In genomic region chr14:89029961-89030694, GRCh38 we compare ENCODE assay signal across 33 cellular contexts.
"Had no signal": no experiment of that assay in that cellular context is flagged by ENCODE, and none has a peak within 500 bp of the region (broad histone marks: within the 10 kb centered on the region; RNA-seq: fewer than 3 reads in every experiment).

No MANE protein-coding gene starts in this region.

- H3K4me3 ChIP-seq: colonic mucosa, heart right ventricle, mucosa of descending colon, pancreas, smooth muscle cell, suprapubic skin had no signal

- H3K4me1 Mint-ChIP-seq: endodermal cell, mesothelial cell of epicardium, neural crest cell had no signal

- H3K27ac ChIP-seq: colonic mucosa, epithelial cell of prostate, foreskin keratinocyte, heart right ventricle, neutrophil, pancreas, suprapubic skin had no signal

- H3K27ac Mint-ChIP-seq: dendritic cell treated with granulocyte-macrophage colony-stimulating factor and Interleukin-4, amounts not matched to agents 40 ng/mL and 50 ng/mL, for 4 days; endodermal cell; immature natural killer cell; mesothelial cell of epicardium; natural killer cell treated with Interleukin-12 subunit alpha and Interleukin-12 subunit beta and Interleukin-15 and Interleukin-18, amount 100 ng/mL, for 72 hours; stimulated activated naive CD8-positive, alpha-beta T cell treated with anti-CD3 and anti-CD28 coated beads, Interleukin-15, amount 100 ng/mL, for 72 hours had no signal

- H3K4me1 ChIP-seq: foreskin keratinocyte had no signal

- H3K4me2 ChIP-seq: smooth muscle cell had no signal

- DNase-seq: colonic mucosa; effector CD8-positive, alpha-beta T cell; endodermal cell; foreskin keratinocyte; glutamatergic neuron; heart right ventricle; hippocampal formation; immature natural killer cell; islet precursor cell; kidney glomerular epithelial cell; mesenchymal stem cell; mucosa of descending colon; naive B cell; pancreas; retina; stimulated activated CD4-positive, alpha-beta T cell treated with anti-CD3 and anti-CD28 coated beads, Interleukin-12 subunit alpha, Interleukin-12 subunit beta, amount 100 ng/mL, for 4 hours; stimulated activated CD4-positive, alpha-beta T cell treated with anti-CD3 and anti-CD28 coated beads, Interleukin-1b, Interleukin-23, amount 100 ng/mL, for 48 hours; stimulated activated CD4-positive, alpha-beta T cell treated with anti-CD3 and anti-CD28 coated beads, Interleukin-4, amount 100 ng/mL, for 1 hour; stimulated activated CD8-positive, alpha-beta memory T cell treated with anti-CD3 and anti-CD28 coated beads, Interleukin-4, amount 100 ng/mL, for 48 hours; stimulated activated naive CD4-positive, alpha-beta T cell; stimulated activated naive CD8-positive, alpha-beta T cell treated with anti-CD3 and anti-CD28 coated beads, Interleukin-15, amount 100 ng/mL, for 72 hours; trophoblast cell had no signal

- H3K9me3 Mint-ChIP-seq: dendritic cell treated with granulocyte-macrophage colony-stimulating factor and Interleukin-4, amounts not matched to agents 40 ng/mL and 50 ng/mL, for 4 days; immature natural killer cell; mesothelial cell of epicardium; natural killer cell treated with Interleukin-12 subunit alpha and Interleukin-12 subunit beta and Interleukin-15 and Interleukin-18, amount 100 ng/mL, for 72 hours; neural crest cell; stimulated activated naive CD8-positive, alpha-beta T cell treated with anti-CD3 and anti-CD28 coated beads, Interleukin-15, amount 100 ng/mL, for 72 hours had no signal

- H3K27me3 ChIP-seq: colonic mucosa, pancreas had no signal

- H3K4me3 Mint-ChIP-seq: dendritic cell treated with granulocyte-macrophage colony-stimulating factor and Interleukin-4, amounts not matched to agents 40 ng/mL and 50 ng/mL, for 4 days; endodermal cell; mesothelial cell of epicardium; naive B cell; natural killer cell treated with Interleukin-12 subunit alpha and Interleukin-12 subunit beta and Interleukin-15 and Interleukin-18, amount 100 ng/mL, for 72 hours; neural crest cell; stimulated activated naive CD8-positive, alpha-beta T cell treated with anti-CD3 and anti-CD28 coated beads, Interleukin-15, amount 100 ng/mL, for 72 hours had no signal

- H3K36me3 Mint-ChIP-seq: immature natural killer cell; mesothelial cell of epicardium; naive B cell; natural killer cell treated with Interleukin-12 subunit alpha and Interleukin-12 subunit beta and Interleukin-15 and Interleukin-18, amount 100 ng/mL, for 72 hours had no signal

- FAIRE-seq: pancreas had no signal

- H3K9me3 ChIP-seq: colonic mucosa, mucosa of descending colon, neutrophil, pancreas, suprapubic skin had no signal

- ATAC-seq: esophagus mucosa; foreskin keratinocyte; heart right ventricle; left lobe of liver; mucosa of descending colon; natural killer cell treated with Interleukin-12 subunit alpha and Interleukin-12 subunit beta and Interleukin-15 and Interleukin-18, amount 100 ng/mL, for 72 hours; pancreas; sciatic nerve; stimulated activated naive CD8-positive, alpha-beta T cell treated with anti-CD3 and anti-CD28 coated beads, Interleukin-15, amount 100 ng/mL, for 72 hours had no signal

- H3K36me3 ChIP-seq: colonic mucosa, heart right ventricle, neutrophil, pancreas, suprapubic skin had no signal
